8 cellular contexts compared by ENCODE assay signal in the genomic region with DNA sequence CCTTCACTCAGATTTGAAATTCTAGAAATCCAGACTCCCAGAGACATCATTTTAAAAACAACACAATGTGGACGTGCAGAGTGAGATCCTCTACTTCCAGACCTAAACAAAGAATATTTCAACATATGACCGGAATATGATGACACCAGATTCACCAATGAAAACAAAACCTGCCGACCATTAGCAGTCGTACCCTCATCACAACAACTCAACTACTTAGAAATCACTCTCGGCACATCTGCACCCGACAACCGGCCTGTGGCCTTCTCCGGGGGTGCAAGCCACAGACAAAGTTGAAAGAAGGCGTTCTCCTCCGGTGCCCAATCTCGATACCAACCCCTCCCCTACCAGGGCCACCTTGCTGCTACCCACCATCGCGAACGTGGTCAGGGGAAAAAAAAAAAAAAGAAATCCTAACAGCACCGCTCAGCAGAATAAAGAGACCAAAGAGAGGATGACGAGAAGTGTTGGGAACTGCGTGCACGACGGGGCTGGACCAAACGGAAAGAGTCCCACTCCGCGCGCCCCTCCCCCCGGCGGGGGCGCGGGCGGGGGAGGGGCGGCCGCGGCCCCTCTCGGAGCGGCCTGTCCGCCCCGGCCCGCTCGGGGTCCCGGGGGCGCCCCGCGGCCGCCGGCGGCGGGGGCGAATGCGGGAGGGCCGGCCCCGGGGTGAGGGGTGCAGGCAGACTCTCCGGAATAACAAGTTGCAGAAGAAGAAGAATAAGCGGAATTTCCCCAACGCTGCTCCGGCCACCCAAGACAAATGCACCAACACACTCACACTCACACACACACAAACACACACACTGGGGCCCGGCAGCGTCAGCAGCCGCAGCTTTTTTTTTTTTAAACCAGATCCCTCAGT.
DNase-seq lines count a peak whose midpoint lies in the region; ATAC-seq and TF ChIP-seq lines count a peak whose summit lies in the region.

No MANE protein-coding gene starts in this region.

- no peaks in the 10 kb centered on the region for H3K9me3 ChIP-seq in ES-I3 (ENCODE audit: control insufficient read depth, insufficient read depth, low read length)

- H3K9me3 Mint-ChIP-seq in nephron progenitor cell = no peaks in the 10 kb centered on the region

- H3K27ac Mint-ChIP-seq in nephron progenitor cell = peak overlapping the region; percentile 98

- peak overlapping the region; percentile 96 for H3K9ac ChIP-seq in ES-I3 (ENCODE audit: low read depth, low read length)

- peak overlapping the region; percentile 97 for H3K27ac ChIP-seq in substantia nigra (ENCODE audit: low read depth, low read length, poor library complexity, severe bottlenecking)

- H3K4me1 ChIP-seq in ES-I3 (ENCODE audit: insufficient read depth, low read length) = no peaks in the 10 kb centered on the region; the same call in 1 of the 2 replicates

- DNase-seq in OCI-M1 (lab: John Stamatoyannopoulos, UW) (peak; percentile 85), activated T-helper 1 cell treated with Interleukin-2 at 50 U/mL for 16 hours (ENCODE audit: low read depth) (peak; percentile 38), fibroblast of peridontal ligament (ENCODE audit: extremely low read depth) (peak; percentile 71), nephron progenitor cell (peak; percentile 58), substantia nigra (lab: John Stamatoyannopoulos, UW) (peak in 34 of 49 donors; percentile 7 to 74 (median 44))

- H3K36me3 Mint-ChIP-seq in nephron progenitor cell (ENCODE audit: low read depth) = peaks cover 5% of the 10 kb centered on the region

- no peaks in the 10 kb centered on the region for H3K36me3 ChIP-seq in ES-I3 (ENCODE audit: insufficient read depth, low read length)

- peaks cover 63% of the 10 kb centered on the region for H3K4me1 Mint-ChIP-seq in nephron progenitor cell

- ATAC-seq in HG02970 (IDR thresholded peaks at IDR 0.05; ENCODE audit: low FRiP score, unreplicated experiment) (peak; percentile 24), HG03095 (IDR thresholded peaks at IDR 0.05; ENCODE audit: unreplicated experiment) (no peak)

- TF ChIP-seq CTCF in nephron progenitor cell (IDR thresholded peaks at IDR 0.05) = no peak

- peaks cover 4% of the 10 kb centered on the region for H3K27me3 Mint-ChIP-seq in nephron progenitor cell (ENCODE audit: low read depth, poor library complexity)

- H3K4me3 Mint-ChIP-seq in nephron progenitor cell = peak overlapping the region; percentile 97
